Comparison of ENCODE assay signal across 27 cellular contexts in genomic region chr14:48622980-48623379, GRCh38.
"Had no signal": no experiment of that assay in that cellular context is flagged by ENCODE, and none has a peak within 500 bp of the region (broad histone marks: within the 10 kb centered on the region; RNA-seq: fewer than 3 reads in every experiment).

No MANE protein-coding gene starts in this region.

- H3K36me3 Mint-ChIP-seq: naive thymus-derived CD8-positive, alpha-beta T cell had no signal

- H3K4me3 ChIP-seq: gastrocnemius medialis, heart left ventricle, hepatocyte, left lung, prostate gland, right atrium auricular region, smooth muscle cell, suprapubic skin, transverse colon, upper lobe of right lung, vagina had no signal

- H3K4me2 ChIP-seq: hepatocyte, smooth muscle cell had no signal

- H3K27me3 Mint-ChIP-seq: naive thymus-derived CD8-positive, alpha-beta T cell; stimulated activated naive CD8-positive, alpha-beta T cell treated with anti-CD3 and anti-CD28 coated beads, Interleukin-15, amount 100 ng/mL, for 72 hours had no signal

- H3K79me2 ChIP-seq: hepatocyte had no signal

- H3K4me1 Mint-ChIP-seq: naive thymus-derived CD8-positive, alpha-beta T cell; nephron progenitor cell; stimulated activated naive CD8-positive, alpha-beta T cell treated with anti-CD3 and anti-CD28 coated beads, Interleukin-15, amount 100 ng/mL, for 72 hours had no signal

- H3K27ac Mint-ChIP-seq: naive thymus-derived CD8-positive, alpha-beta T cell; nephron progenitor cell; stimulated activated naive CD8-positive, alpha-beta T cell treated with anti-CD3 and anti-CD28 coated beads, Interleukin-15, amount 100 ng/mL, for 72 hours had no signal

- H3K9me3 Mint-ChIP-seq: nephron progenitor cell had no signal

- H3K27me3 ChIP-seq: gastrocnemius medialis, heart left ventricle, hepatocyte, left lung, right atrium auricular region, suprapubic skin, transverse colon, upper lobe of right lung, vagina had no signal

- DNase-seq: cortex of kidney; effector CD4-positive, alpha-beta T cell; foreskin fibroblast; gastrocnemius medialis; heart left ventricle; left cardiac atrium; left lung; naive thymus-derived CD8-positive, alpha-beta T cell; nephron progenitor cell; nucleus accumbens; stimulated activated CD4-positive, alpha-beta T cell treated with anti-CD3 and anti-CD28 coated beads, Interleukin-12 subunit alpha, Interleukin-12 subunit beta, amount 100 ng/mL, for 4 hours; stimulated activated CD4-positive, alpha-beta T cell treated with anti-CD3 and anti-CD28 coated beads, Interleukin-1b, Interleukin-23, amount 100 ng/mL, for 48 hours; stimulated activated CD4-positive, alpha-beta T cell treated with anti-CD3 and anti-CD28 coated beads, Interleukin-4, amount 100 ng/mL, for 1 hour; stimulated activated CD8-positive, alpha-beta memory T cell treated with anti-CD3 and anti-CD28 coated beads, Interleukin-4, amount 100 ng/mL, for 48 hours; stimulated activated naive CD4-positive, alpha-beta T cell; stimulated activated naive CD8-positive, alpha-beta T cell treated with anti-CD3 and anti-CD28 coated beads, Interleukin-15, amount 100 ng/mL, for 72 hours; transverse colon; upper lobe of right lung had no signal

- H3K36me3 ChIP-seq: gastrocnemius medialis, heart left ventricle, left lung, prostate gland, right atrium auricular region, suprapubic skin, transverse colon, upper lobe of right lung, vagina had no signal

- H3K9me3 ChIP-seq: gastrocnemius medialis, heart left ventricle, left lung, prostate gland, right atrium auricular region, suprapubic skin, transverse colon, upper lobe of right lung, vagina had no signal

- H3K4me3 Mint-ChIP-seq: naive thymus-derived CD8-positive, alpha-beta T cell; nephron progenitor cell; stimulated activated naive CD8-positive, alpha-beta T cell treated with anti-CD3 and anti-CD28 coated beads, Interleukin-15, amount 100 ng/mL, for 72 hours had no signal

- H3K4me1 ChIP-seq: gastrocnemius medialis, heart left ventricle, left lung, prostate gland, right atrium auricular region, suprapubic skin, transverse colon, upper lobe of right lung, vagina had no signal

- ATAC-seq: esophagus mucosa; gastrocnemius medialis; heart left ventricle; left cardiac atrium; left lung; naive thymus-derived CD8-positive, alpha-beta T cell; sciatic nerve; stimulated activated naive CD8-positive, alpha-beta T cell treated with anti-CD3 and anti-CD28 coated beads, Interleukin-15, amount 100 ng/mL, for 72 hours; upper lobe of right lung had no signal

- H2AFZ ChIP-seq: hepatocyte had no signal

- H3K27ac ChIP-seq: epithelial cell of prostate, gastrocnemius medialis, heart left ventricle, hepatocyte, left lung, prostate gland, right atrium auricular region, suprapubic skin, transverse colon, upper lobe of right lung, vagina had no signal
